Comparison of ENCODE assay signal across 8 cellular contexts in genomic region chr11:57288771-57289579, GRCh38. TPM values are rescaled to one million over a fixed set of nuclear protein-coding genes. Genes with fewer than 3 reads are reported as not detected.
A peak's percentile ranks its signal among the peaks of the same experiment; 100 is the strongest.
DNase-seq lines count a peak whose midpoint lies in the region; ATAC-seq and TF ChIP-seq lines count a peak whose summit lies in the region.

No MANE protein-coding gene starts in this region.

- no TSS peak for BruUV-seq in Caco-2 (replicated peaks; lab: Mats Ljungman, UMichigan)

- H3K36me3 ChIP-seq in Caco-2 (ENCODE audit: control insufficient read depth, insufficient read depth, low read length): 0 out of 2 replicates have a peak, but pooled peaks cover 2% of the 10 kb centered on the region
- no peaks in the 10 kb centered on the region for H3K36me3 ChIP-seq in colonic mucosa
- H3K36me3 ChIP-seq in CD4-positive, alpha-beta memory T cell (ENCODE audit: insufficient read depth, low read length): no peaks in the 10 kb centered on the region

- no peaks in the 10 kb centered on the region for H3K9me3 ChIP-seq in Caco-2
- no peaks in the 10 kb centered on the region for H3K9me3 ChIP-seq in colonic mucosa
- H3K9me3 ChIP-seq in CD4-positive, alpha-beta memory T cell (ENCODE audit: control insufficient read depth in 1 of 2, low read length in 2 of 2): no peaks in the 10 kb centered on the region

- H3K9ac ChIP-seq in colonic mucosa (ENCODE audit: low read depth in 2 of 2, low read length in 2 of 2): peak overlapping the region in 1 of 2 donors; percentile 19

- no peaks in the 10 kb centered on the region for H3K36me3 Mint-ChIP-seq in Caco-2 (ENCODE audit: insufficient read depth, unreplicated experiment)
- peaks cover 4% of the 10 kb centered on the region for H3K36me3 Mint-ChIP-seq in nephron progenitor cell (ENCODE audit: low read depth)
- no peaks in the 10 kb centered on the region for H3K36me3 Mint-ChIP-seq in CD4-positive, alpha-beta memory T cell
- H3K36me3 Mint-ChIP-seq in activated naive CD4-positive, alpha-beta T cell treated with anti-CD3 and anti-CD28 coated beads, Interleukin-2, amount 10 ng/mL, durations not matched to agents 7 days and 5 days: no peaks in the 10 kb centered on the region

- H3K9me3 Mint-ChIP-seq in Caco-2 (ENCODE audit: unreplicated experiment) (no peaks in the 10 kb centered on the region), nephron progenitor cell (peaks cover 6% of the 10 kb centered on the region)
- peaks cover 0 to 3% (median 0%) of the 10 kb centered on the region in 8 donors for H3K9me3 Mint-ChIP-seq in CD4-positive, alpha-beta memory T cell
- H3K9me3 Mint-ChIP-seq in activated naive CD4-positive, alpha-beta T cell treated with anti-CD3 and anti-CD28 coated beads, Interleukin-2, amount 10 ng/mL, durations not matched to agents 7 days and 5 days: no peaks in the 10 kb centered on the region

- TF ChIP-seq CTCF in Caco-2 (IDR thresholded peaks at IDR 0.05; ENCODE audit: insufficient read depth in 1 of 2, low read depth in 1 of 2, low read length in 1 of 2, severe bottlenecking in 1 of 2, unreplicated experiment in 1 of 2) (no peak), colonic mucosa (IDR thresholded peaks at IDR 0.05) (no peak), nephron progenitor cell (IDR thresholded peaks at IDR 0.05) (no peak)

- no peaks in the 10 kb centered on the region for H3K27me3 ChIP-seq in Caco-2 (replicated peaks; ENCODE audit: control insufficient read depth, insufficient read depth, low read length)
- H3K27me3 ChIP-seq in colonic mucosa: no peaks in the 10 kb centered on the region
- no peaks in the 10 kb centered on the region for H3K27me3 ChIP-seq in CD4-positive, alpha-beta memory T cell (ENCODE audit: insufficient read depth, low read length)

- CTCF ChIA-PET in Caco-2 (lab: Charles Lee): interaction anchor here (1.0 kb wide), 1 partner anchor 10 kb away, joined by 3 read pairs; no protein-coding TSS in a partner anchor
- CTCF ChIA-PET in CD4-positive, alpha-beta memory T cell (lab: Charles Lee; ENCODE audit: partially characterized antibody): no interaction called here
- CTCF ChIA-PET in activated naive CD4-positive, alpha-beta T cell treated with anti-CD3 and anti-CD28 coated beads, Interleukin-2, amount 10 ng/mL, durations not matched to agents 7 days and 5 days (lab: Charles Lee): no interaction called here

- H3K27me3 Mint-ChIP-seq in Caco-2 (ENCODE audit: insufficient read depth, unreplicated experiment): no peaks in the 10 kb centered on the region
- peaks cover 6% of the 10 kb centered on the region for H3K27me3 Mint-ChIP-seq in nephron progenitor cell (ENCODE audit: low read depth, poor library complexity)
- peaks cover 3 to 10% of the 10 kb centered on the region in 2 donors for H3K27me3 Mint-ChIP-seq in CD4-positive, alpha-beta memory T cell
- peaks cover 26% of the 10 kb centered on the region for H3K27me3 Mint-ChIP-seq in activated naive CD4-positive, alpha-beta T cell treated with anti-CD3 and anti-CD28 coated beads, Interleukin-2, amount 10 ng/mL, durations not matched to agents 7 days and 5 days

- peak overlapping the region; percentile 34 for H3K4me3 Mint-ChIP-seq in Caco-2 (ENCODE audit: unreplicated experiment)
- peak overlapping the region; percentile 1 for H3K4me3 Mint-ChIP-seq in nephron progenitor cell
- H3K4me3 Mint-ChIP-seq in CD4-positive, alpha-beta memory T cell: no peak overlapping the region
- H3K4me3 Mint-ChIP-seq in activated naive CD4-positive, alpha-beta T cell treated with anti-CD3 and anti-CD28 coated beads, Interleukin-2, amount 10 ng/mL, durations not matched to agents 7 days and 5 days: no peak overlapping the region

- H3K4me3 ChIP-seq in Caco-2 (ENCODE audit: low read depth, low read length) (no peak overlapping the region), colonic mucosa (no peak overlapping the region)
- no peak overlapping the region for H3K4me3 ChIP-seq in CD4-positive, alpha-beta memory T cell (ENCODE audit: low read length in 2 of 2)

- ATAC-seq in GM19395 (IDR thresholded peaks at IDR 0.05; ENCODE audit: unreplicated experiment): no peak

- H3K4me1 ChIP-seq in Caco-2 (peaks cover 60% of the 10 kb centered on the region), colonic mucosa (peaks cover 4% of the 10 kb centered on the region)
- H3K4me1 ChIP-seq in CD4-positive, alpha-beta memory T cell (ENCODE audit: insufficient read depth, low read length): no peaks in the 10 kb centered on the region

- H3K27ac Mint-ChIP-seq in Caco-2 (ENCODE audit: unreplicated experiment): peak overlapping the region; percentile 55
- H3K27ac Mint-ChIP-seq in nephron progenitor cell: peak overlapping the region; percentile 70
- no peak overlapping the region for H3K27ac Mint-ChIP-seq in CD4-positive, alpha-beta memory T cell
- H3K27ac Mint-ChIP-seq in activated naive CD4-positive, alpha-beta T cell treated with anti-CD3 and anti-CD28 coated beads, Interleukin-2, amount 10 ng/mL, durations not matched to agents 7 days and 5 days: no peak overlapping the region

- H3K4me1 Mint-ChIP-seq in Caco-2 (ENCODE audit: low read depth, unreplicated experiment): peaks cover 55% of the 10 kb centered on the region
- H3K4me1 Mint-ChIP-seq in nephron progenitor cell: peaks cover 68% of the 10 kb centered on the region
- H3K4me1 Mint-ChIP-seq in CD4-positive, alpha-beta memory T cell: no peaks in the 10 kb centered on the region
- H3K4me1 Mint-ChIP-seq in activated naive CD4-positive, alpha-beta T cell treated with anti-CD3 and anti-CD28 coated beads, Interleukin-2, amount 10 ng/mL, durations not matched to agents 7 days and 5 days: no peaks in the 10 kb centered on the region

- peak in 1 of 2 experiments; percentile 51 for DNase-seq in Caco-2
- DNase-seq in NCI-H1105 (lab: John Stamatoyannopoulos, UW): peak; percentile 75
- DNase-seq in colonic mucosa: peak; percentile 72
- DNase-seq in nephron progenitor cell: peak; percentile 69
- no peak for DNase-seq in CD4-positive, alpha-beta memory T cell
- no peak for DNase-seq in RPMI8226
- DNase-seq in activated naive CD4-positive, alpha-beta T cell treated with anti-CD3 and anti-CD28 coated beads, Interleukin-2, amount 10 ng/mL, durations not matched to agents 7 days and 5 days: no peak

- intact Hi-C loops in Caco-2 (cut with micrococcal nuclease; ENCODE audit: unreplicated experiment) (loop anchor here (1.0 to 2.0 kb wide), 2 partner anchors 22 to 36 kb away; partner anchors contain the start of gene TNKS1BP1), colonic mucosa (cut with DNase I) (no loop called here)
- intact Hi-C loops in CD4-positive, alpha-beta memory T cell (cut with micrococcal nuclease): no loop called here

- POLR2A ChIA-PET in Caco-2 (lab: Charles Lee): no interaction called here
- POLR2A ChIA-PET in CD4-positive, alpha-beta memory T cell (lab: Charles Lee; ENCODE audit: partially characterized antibody): no interaction called here

- peak overlapping the region; percentile 31 for H3K27ac ChIP-seq in colonic mucosa
- H3K27ac ChIP-seq in CD4-positive, alpha-beta memory T cell (ENCODE audit: low read depth, low read length): no peak overlapping the region

RNA-seq across cellular contexts. Expression of gene TNKS1BP1, which starts 35.8 kb away (rescaled TPM):
- 107 and 120 TPM in 2 replicates for total RNA-seq in Caco-2 (2022)
- 100 to 1,000 TPM; 113 to 117 TPM for total RNA-seq in colonic mucosa
- 10 to 100 TPM; 17.2 to 23.7 TPM for total RNA-seq in CD4-positive, alpha-beta memory T cell
- polyA plus RNA-seq in CD4-positive, alpha-beta memory T cell: 1 to 10 TPM in 1 of 2 donors, under 1 TPM in 1; 0.52 to 4.7 TPM

RNA-seq across cellular contexts. Expression of gene SSRP1, which starts 46.7 kb away (rescaled TPM):
- total RNA-seq in Caco-2 (2022): 206 and 212 TPM in 2 replicates
- 100 to 1,000 TPM in 1 of 2 donors, 10 to 100 TPM in 1; 72.7 to 162 TPM for total RNA-seq in colonic mucosa
- 10 to 100 TPM; 69.0 to 74.3 TPM for total RNA-seq in CD4-positive, alpha-beta memory T cell
- 10 to 100 TPM; 19.6 to 42.2 TPM for polyA plus RNA-seq in CD4-positive, alpha-beta memory T cell

RNA-seq across cellular contexts. Expression of gene P2RX3, which starts 49.2 kb away (rescaled TPM):
- total RNA-seq in Caco-2 (2022): not detected in 2 replicates
- total RNA-seq in colonic mucosa: not detected
- not detected for total RNA-seq in CD4-positive, alpha-beta memory T cell
- polyA plus RNA-seq in CD4-positive, alpha-beta memory T cell: not detected

RNA-seq across cellular contexts. Expression of gene APLNR, which starts 51.9 kb away (rescaled TPM):
- total RNA-seq in Caco-2 (2022) (not detected in 2 replicates), colonic mucosa (1 to 10 TPM; 2.5 to 7.1 TPM)
- not detected for total RNA-seq in CD4-positive, alpha-beta memory T cell
- not detected for polyA plus RNA-seq in CD4-positive, alpha-beta memory T cell

Comparison
In these comparisons a context has a peak if more than half of its experiments do, and no peak if none do; other contexts are left out.
1. DNase-seq: peak in NCI-H1105 (single experiment), colonic mucosa (single experiment) and nephron progenitor cell (single experiment); none in CD4-positive, alpha-beta memory T cell (0 of 5), RPMI8226 (single experiment) and activated naive CD4-positive, alpha-beta T cell treated with anti-CD3 and anti-CD28 coated beads, Interleukin-2, amount 10 ng/mL, durations not matched to agents 7 days and 5 days (single experiment).
2. H3K27ac Mint-ChIP-seq: peak in Caco-2 (single experiment) and nephron progenitor cell (single experiment); none in CD4-positive, alpha-beta memory T cell (0 of 7) and activated naive CD4-positive, alpha-beta T cell treated with anti-CD3 and anti-CD28 coated beads, Interleukin-2, amount 10 ng/mL, durations not matched to agents 7 days and 5 days (single experiment).
3. H3K4me3 Mint-ChIP-seq: peak in Caco-2 (single experiment) and nephron progenitor cell (single experiment); none in CD4-positive, alpha-beta memory T cell (0 of 8) and activated naive CD4-positive, alpha-beta T cell treated with anti-CD3 and anti-CD28 coated beads, Interleukin-2, amount 10 ng/mL, durations not matched to agents 7 days and 5 days (single experiment).